ENCODE assay signal across 11 cellular contexts in genomic region chr11:66892926-66893325, GRCh38. TPM values are rescaled to one million over a fixed set of nuclear protein-coding genes. Genes with fewer than 3 reads are reported as not detected.
DNase-seq lines count a peak whose midpoint lies in the region; ATAC-seq, FAIRE-seq and TF ChIP-seq lines count a peak whose summit lies in the region.
"Had no signal": no experiment of that assay in that cellular context is flagged by ENCODE, and none has a peak within 500 bp of the region (broad histone marks: within the 10 kb centered on the region; RNA-seq: fewer than 3 reads in every experiment).

No MANE protein-coding gene starts in this region.

- peak overlapping the region; percentile 8; the same call in 1 of the 3 replicates for H3K4me3 ChIP-seq in A549
- H3K4me3 ChIP-seq: BLaER1 treated with 17β-estradiol and CSF1 and Interleukin-3, amounts not matched to agents 10 nM and 100 nM; tibial artery had no signal

- ATAC-seq in A549 (peak; percentile 11 to 27; a peak in 1 of 6 replicates), HG03521 (IDR thresholded peaks at IDR 0.05; ENCODE audit: unreplicated experiment) (no peak), HG02885 (IDR thresholded peaks at IDR 0.05; ENCODE audit: poor library complexity, unreplicated experiment) (no peak), HG02798 (IDR thresholded peaks at IDR 0.05; ENCODE audit: poor library complexity, unreplicated experiment) (no peak)

- H3K4me2 ChIP-seq in A549 = peak overlapping the region; percentile 57

- POLR2A ChIA-PET in A549 (lab: Yijun Ruan, JAX) = no interaction called here
- POLR2A ChIA-PET in RWPE1 (lab: Yijun Ruan, JAX; ENCODE audit: low non-redundant PET) = no interaction called here

- WGBS in A549 (ENCODE audit: missing lambda C conversion rate) = 40% methylated on average over 6 of the region's 6 CpGs

- TF ChIP-seq CTCF in A549 (IDR thresholded peaks at IDR 0.05) (no peak), RWPE1 (conservative IDR thresholded peaks at IDR 0.05; ENCODE audit: low read depth) (no peak)

- H3K4me1 ChIP-seq in A549 = peaks cover 60% of the 10 kb centered on the region
- H3K4me1 ChIP-seq: tibial artery had no signal

- TF ChIP-seq RAD21 in A549 (conservative IDR thresholded peaks at IDR 0.05 in 1 of 2, IDR thresholded peaks at IDR 0.05 in 1 of 2) = no peak

- TF ChIP-seq EP300 in A549 (IDR thresholded peaks at IDR 0.05) = no peak

- no peak for FAIRE-seq in A549 (lab: Jason Lieb, UNC)

- CTCF ChIA-PET in A549 (lab: Yijun Ruan, JAX) = interaction anchor here (0.7 to 2.7 kb wide), 5 partner anchors 10 to 83 kb away, joined by 3 to 13 read pairs (median 9); partner anchors contain the start of genes C11orf86 and PC
- CTCF ChIA-PET in RWPE1 (lab: Yijun Ruan, JAX) = interaction anchor here (0.7 kb wide), 1 partner anchor 22 kb away, joined by 3 read pairs; no protein-coding TSS in a partner anchor

- no peak for TF ChIP-seq POLR2A in A549 (IDR thresholded peaks at IDR 0.05; ENCODE audit: low read length)

- no peak for DNase-seq in A549 (ENCODE audit: low read depth in 1 of 2, low spot score in 1 of 2)
- peak; percentile 24 for DNase-seq in HT1080 (ENCODE audit: low read depth)
- DNase-seq in RWPE1 (ENCODE audit: low spot score) = no peak
- DNase-seq in myocyte (ENCODE audit: low read depth) = peak; percentile 14
- no peak for DNase-seq in mucosa of gallbladder (ENCODE audit: low spot score)
- DNase-seq: effector CD4-positive, alpha-beta T cell; tibial artery had no signal

- H3K9me3 ChIP-seq in A549 = no peaks in the 10 kb centered on the region; the same call in 2 of the 3 replicates
- H3K9me3 ChIP-seq: BLaER1 treated with 17β-estradiol and CSF1 and Interleukin-3, amounts not matched to agents 10 nM and 100 nM; tibial artery had no signal

- H3K27ac ChIP-seq in A549 (peak overlapping the region; percentile 95 to 97), RWPE1 (peak overlapping the region; percentile 91)
- H3K27ac ChIP-seq: tibial artery had no signal

TF ChIP-seq in A549, 52 proteins besides CTCF, POLR2A, EP300 and RAD21:
- TF ChIP-seq SREBF2 (IDR thresholded peaks at IDR 0.05) (no peak), E2F6 (IDR thresholded peaks at IDR 0.05; ENCODE audit: borderline replicate concordance, low read depth) (no peak), MAZ (IDR thresholded peaks at IDR 0.05; ENCODE audit: borderline replicate concordance, low read depth, low read length) (no peak), GATA3 (IDR thresholded peaks at IDR 0.05; ENCODE audit: borderline replicate concordance) (no peak), HOXB5 (CRISPR knock-in tag; IDR thresholded peaks at IDR 0.05) (no peak), NFE2L2 (conservative IDR thresholded peaks at IDR 0.05; ENCODE audit: low read length) (no peak)

RNA-seq across cellular contexts. Expression of gene LRFN4, which starts 36.1 kb away (rescaled TPM):
- polyA plus RNA-seq in A549 (2011; rRNA removed) = 7.9 and 8.8 TPM in 2 replicates
- polyA plus RNA-seq in A549 (2012; cell fraction: cytosol; rRNA removed) = 33.9 and 65.3 TPM in 2 replicates
- 114 and 175 TPM in 2 replicates for polyA plus RNA-seq in A549 (2012; cell fraction: nucleus; rRNA removed)
- 33.9 to 50.0 TPM (median 44.7 TPM) in 3 replicates for polyA plus RNA-seq in A549 (2017; fragmentation: RNase III; extraction: RNeasy Plus Mini Kit Qiagen cat#74134 plus additional on column Dnase treatment)
- polyA minus RNA-seq in A549 (2011; rRNA and poly(A)+ RNA removed) = 4.7 and 6.6 TPM in 2 replicates
- total RNA-seq in HT1080 (2014; rRNA removed; shearing (Covaris generic)) = 67.7 and 77.1 TPM in 2 replicates
- 54.7 and 66.3 TPM in 2 replicates for polyA plus RNA-seq in HT1080 (2015; cell fraction: cytosol; rRNA removed)
- 68.7 and 78.9 TPM in 2 replicates for polyA plus RNA-seq in HT1080 (2015; cell fraction: nucleus; rRNA removed)
- total RNA-seq in myocyte = 117 and 129 TPM in 2 replicates
- 38.0 TPM for polyA plus RNA-seq in myocyte (2012)
- 7.3 TPM for total RNA-seq in mucosa of gallbladder

RNA-seq across cellular contexts. Expression of gene RCE1, which starts 49.7 kb away (rescaled TPM):
- 20.3 and 22.1 TPM in 2 replicates for polyA plus RNA-seq in A549 (2011; rRNA removed)
- 49.2 and 69.1 TPM in 2 replicates for polyA plus RNA-seq in A549 (2012; cell fraction: cytosol; rRNA removed)
- polyA plus RNA-seq in A549 (2012; cell fraction: nucleus; rRNA removed) = 128 and 157 TPM in 2 replicates
- 21.3 to 23.3 TPM (median 22.5 TPM) in 3 replicates for polyA plus RNA-seq in A549 (2017; fragmentation: RNase III; extraction: RNeasy Plus Mini Kit Qiagen cat#74134 plus additional on column Dnase treatment)
- polyA minus RNA-seq in A549 (2011; rRNA and poly(A)+ RNA removed) = 19.6 and 26.8 TPM in 2 replicates
- total RNA-seq in HT1080 (2014; rRNA removed; shearing (Covaris generic)) = 36.3 and 41.9 TPM in 2 replicates
- 20.2 and 26.2 TPM in 2 replicates for polyA plus RNA-seq in HT1080 (2015; cell fraction: cytosol; rRNA removed)
- polyA plus RNA-seq in HT1080 (2015; cell fraction: nucleus; rRNA removed) = 22.3 and 33.4 TPM in 2 replicates
- 10.5 and 12.5 TPM in 2 replicates for total RNA-seq in myocyte
- polyA plus RNA-seq in myocyte (2012) = 13.8 TPM
- 21.2 TPM for total RNA-seq in mucosa of gallbladder

Comparison
In these comparisons a context has a peak if more than half of its experiments do, and no peak if none do; other contexts are left out.
1. ATAC-seq: peak in A549 (2 of 2); none in HG03521 (single experiment), HG02885 (single experiment) and HG02798 (single experiment).
2. DNase-seq: peak in HT1080 (single experiment) and myocyte (single experiment); none in A549 (0 of 2), RWPE1 (single experiment) and mucosa of gallbladder (single experiment).